8 cellular contexts compared by ENCODE assay signal in the genomic region with DNA sequence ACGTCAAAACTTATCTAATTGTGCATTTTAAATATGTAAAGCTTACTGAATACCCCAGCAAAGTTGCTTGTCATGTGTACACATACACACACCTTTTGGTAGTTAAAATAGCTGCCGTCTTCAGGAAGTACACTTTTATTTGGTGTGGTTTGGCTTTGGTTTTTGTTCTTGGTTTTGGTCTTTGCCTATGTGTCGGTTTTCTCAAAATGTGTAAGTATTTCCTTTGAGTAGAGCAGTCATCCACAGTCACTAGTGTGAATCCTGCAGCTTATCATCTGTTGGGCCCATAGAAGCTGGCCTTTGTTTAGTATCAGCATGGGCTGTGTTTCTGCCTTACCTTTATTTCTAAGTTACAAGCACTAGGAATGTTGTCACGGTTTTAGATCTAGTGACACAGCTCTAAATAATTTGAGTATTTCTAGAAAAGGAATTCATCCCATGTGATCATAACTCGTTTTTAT. TPM values are rescaled to one million over a fixed set of nuclear protein-coding genes. Genes with fewer than 3 reads are reported as not detected.
DNase-seq lines count a peak whose midpoint lies in the region; ATAC-seq and TF ChIP-seq lines count a peak whose summit lies in the region.

No MANE protein-coding gene starts in this region.

- H3K36me3 ChIP-seq in CD4-positive, CD25-positive, alpha-beta regulatory T cell (ENCODE audit: control insufficient read depth, insufficient read depth, low read length): peaks cover 6% of the 10 kb centered on the region

- no peaks in the 10 kb centered on the region for H3K27me3 ChIP-seq in CD4-positive, CD25-positive, alpha-beta regulatory T cell (ENCODE audit: control insufficient read depth, insufficient read depth, low read length)

- peaks cover 17 to 58% (median 53%) of the 10 kb centered on the region in 4 donors for H3K4me1 Mint-ChIP-seq in CD4-positive, CD25-positive, alpha-beta regulatory T cell
- H3K4me1 Mint-ChIP-seq in activated naive CD8-positive, alpha-beta T cell treated with anti-CD3 and anti-CD28 coated beads, Interleukin-2, amount 10 ng/mL, durations not matched to agents 7 days and 5 days: peaks cover 41% of the 10 kb centered on the region
- H3K4me1 Mint-ChIP-seq in type B pancreatic cell (ENCODE audit: unreplicated experiment): peaks cover 43% of the 10 kb centered on the region

- POLR2A ChIA-PET in activated naive CD8-positive, alpha-beta T cell treated with anti-CD3 and anti-CD28 coated beads, Interleukin-2, amount 10 ng/mL, durations not matched to agents 7 days and 5 days (lab: Charles Lee): interaction anchor here (1.2 to 1.4 kb wide), 3 partner anchors 101 to 181 kb away, joined by 4 to 6 read pairs (median 4); no protein-coding TSS in a partner anchor

- peak; percentile 57 to 61 for ATAC-seq in CD4-positive, CD25-positive, alpha-beta regulatory T cell (ENCODE audit: low read depth in 2 of 2)
- ATAC-seq in GM19397 (IDR thresholded peaks at IDR 0.05; ENCODE audit: unreplicated experiment) (peak; percentile 41), HG03457 (IDR thresholded peaks at IDR 0.05; ENCODE audit: unreplicated experiment) (peak; percentile 34)
- peak; percentile 89 for ATAC-seq in activated naive CD8-positive, alpha-beta T cell treated with anti-CD3 and anti-CD28 coated beads, Interleukin-2, amount 10 ng/mL, durations not matched to agents 7 days and 5 days (ENCODE audit: low read depth)

- DNase-seq in CD4-positive, CD25-positive, alpha-beta regulatory T cell: peak in 2 of 3 donors; percentile 51 to 87
- DNase-seq in activated naive CD8-positive, alpha-beta T cell treated with anti-CD3 and anti-CD28 coated beads, Interleukin-2, amount 10 ng/mL, durations not matched to agents 7 days and 5 days: no peak
- DNase-seq in kidney tubule cell (ENCODE audit: low spot score) (peak; percentile 67), type B pancreatic cell (ENCODE audit: extremely low spot score, unreplicated experiment) (no peak), DMS153 (lab: John Stamatoyannopoulos, UW) (no peak), NCI-H2171 (lab: John Stamatoyannopoulos, UW) (no peak)

- no peaks in the 10 kb centered on the region for H3K9me3 Mint-ChIP-seq in CD4-positive, CD25-positive, alpha-beta regulatory T cell
- no peaks in the 10 kb centered on the region for H3K9me3 Mint-ChIP-seq in activated naive CD8-positive, alpha-beta T cell treated with anti-CD3 and anti-CD28 coated beads, Interleukin-2, amount 10 ng/mL, durations not matched to agents 7 days and 5 days
- H3K9me3 Mint-ChIP-seq in type B pancreatic cell: no peaks in the 10 kb centered on the region

- H3K27me3 Mint-ChIP-seq in CD4-positive, CD25-positive, alpha-beta regulatory T cell: no peaks in the 10 kb centered on the region
- H3K27me3 Mint-ChIP-seq in activated naive CD8-positive, alpha-beta T cell treated with anti-CD3 and anti-CD28 coated beads, Interleukin-2, amount 10 ng/mL, durations not matched to agents 7 days and 5 days: no peaks in the 10 kb centered on the region
- no peaks in the 10 kb centered on the region for H3K27me3 Mint-ChIP-seq in type B pancreatic cell

- peak overlapping the region; percentile 62 for H3K27ac ChIP-seq in CD4-positive, CD25-positive, alpha-beta regulatory T cell (ENCODE audit: insufficient read depth, low read length, poor library complexity, severe bottlenecking)

- no peaks in the 10 kb centered on the region for H3K9me3 ChIP-seq in CD4-positive, CD25-positive, alpha-beta regulatory T cell (ENCODE audit: control insufficient read depth in 2 of 2, low read length in 2 of 2)

- peak overlapping the region; percentile 40 to 97 (median 84) for H3K4me3 Mint-ChIP-seq in CD4-positive, CD25-positive, alpha-beta regulatory T cell
- peak overlapping the region; percentile 86 for H3K4me3 Mint-ChIP-seq in activated naive CD8-positive, alpha-beta T cell treated with anti-CD3 and anti-CD28 coated beads, Interleukin-2, amount 10 ng/mL, durations not matched to agents 7 days and 5 days
- H3K4me3 Mint-ChIP-seq in type B pancreatic cell: peak overlapping the region; percentile 97

- H3K27ac Mint-ChIP-seq in CD4-positive, CD25-positive, alpha-beta regulatory T cell: peak overlapping the region in 2 of 3 donors; percentile 1 to 86
- H3K27ac Mint-ChIP-seq in activated naive CD8-positive, alpha-beta T cell treated with anti-CD3 and anti-CD28 coated beads, Interleukin-2, amount 10 ng/mL, durations not matched to agents 7 days and 5 days: peak overlapping the region; percentile 74
- H3K27ac Mint-ChIP-seq in type B pancreatic cell: peak overlapping the region; percentile 88

- H3K4me1 ChIP-seq in CD4-positive, CD25-positive, alpha-beta regulatory T cell (ENCODE audit: control insufficient read depth, insufficient read depth, low read length, poor library complexity, severe bottlenecking): peaks cover 36% of the 10 kb centered on the region

- peaks cover 3% of the 10 kb centered on the region for H3K36me3 Mint-ChIP-seq in CD4-positive, CD25-positive, alpha-beta regulatory T cell
- peaks cover 15% of the 10 kb centered on the region for H3K36me3 Mint-ChIP-seq in activated naive CD8-positive, alpha-beta T cell treated with anti-CD3 and anti-CD28 coated beads, Interleukin-2, amount 10 ng/mL, durations not matched to agents 7 days and 5 days
- H3K36me3 Mint-ChIP-seq in type B pancreatic cell: peaks cover 13% of the 10 kb centered on the region

- no peak for TF ChIP-seq CTCF in type B pancreatic cell (conservative IDR thresholded peaks at IDR 0.05)

- peak overlapping the region; percentile 85 for H3K4me3 ChIP-seq in CD4-positive, CD25-positive, alpha-beta regulatory T cell (ENCODE audit: low read depth, low read length)

RNA-seq across cellular contexts. Expression of a gene that starts 35.3 kb away (rescaled TPM):
- 27.7 TPM for total RNA-seq in CD4-positive, CD25-positive, alpha-beta regulatory T cell
- 10 to 100 TPM; 11.3 to 15.4 (median 14.0) TPM for polyA plus RNA-seq in CD4-positive, CD25-positive, alpha-beta regulatory T cell
- total RNA-seq in activated naive CD8-positive, alpha-beta T cell treated with anti-CD3 and anti-CD28 coated beads, Interleukin-2, amount 10 ng/mL, durations not matched to agents 7 days and 5 days: 10 to 100 TPM; 20.3 to 22.7 TPM
- total RNA-seq in type B pancreatic cell (ENCODE audit: low replicate concordance): 88.9 and 105 TPM in 2 replicates

RNA-seq across cellular contexts. Expression of a gene that starts 43.0 kb away (rescaled TPM):
- not detected for total RNA-seq in CD4-positive, CD25-positive, alpha-beta regulatory T cell
- polyA plus RNA-seq in CD4-positive, CD25-positive, alpha-beta regulatory T cell: under 1 TPM in 1 of 4 donors, not detected in 3; 0.31 TPM
- total RNA-seq in activated naive CD8-positive, alpha-beta T cell treated with anti-CD3 and anti-CD28 coated beads, Interleukin-2, amount 10 ng/mL, durations not matched to agents 7 days and 5 days: not detected
- 0.19 and 0.40 TPM in 2 replicates for total RNA-seq in type B pancreatic cell (ENCODE audit: low replicate concordance)

RNA-seq across cellular contexts. Expression of a gene that starts 51.7 kb away (rescaled TPM):
- not detected for total RNA-seq in CD4-positive, CD25-positive, alpha-beta regulatory T cell
- polyA plus RNA-seq in CD4-positive, CD25-positive, alpha-beta regulatory T cell: not detected
- total RNA-seq in activated naive CD8-positive, alpha-beta T cell treated with anti-CD3 and anti-CD28 coated beads, Interleukin-2, amount 10 ng/mL, durations not matched to agents 7 days and 5 days: not detected
- not detected in 2 replicates for total RNA-seq in type B pancreatic cell (ENCODE audit: low replicate concordance)

Comparison
In these comparisons a context has a peak if more than half of its experiments do, and no peak if none do; other contexts are left out.
1. ATAC-seq: peak in every context shown above with its lines; median percentile 89 in activated naive CD8-positive, alpha-beta T cell treated with anti-CD3 and anti-CD28 coated beads, Interleukin-2, amount 10 ng/mL, durations not matched to agents 7 days and 5 days; 59 in CD4-positive, CD25-positive, alpha-beta regulatory T cell; 41 in GM19397; 34 in HG03457.
2. DNase-seq: peak in CD4-positive, CD25-positive, alpha-beta regulatory T cell (2 of 3) and kidney tubule cell (single experiment); none in activated naive CD8-positive, alpha-beta T cell treated with anti-CD3 and anti-CD28 coated beads, Interleukin-2, amount 10 ng/mL, durations not matched to agents 7 days and 5 days (single experiment), type B pancreatic cell (single experiment), DMS153 (single experiment) and NCI-H2171 (single experiment).
3. Peak in every context shown above with its lines, with median percentiles within 50 percentile points of each other: H3K27ac Mint-ChIP-seq and H3K4me3 Mint-ChIP-seq.